Comparison of ENCODE assay signal across 8 cellular contexts in the genomic region with DNA sequence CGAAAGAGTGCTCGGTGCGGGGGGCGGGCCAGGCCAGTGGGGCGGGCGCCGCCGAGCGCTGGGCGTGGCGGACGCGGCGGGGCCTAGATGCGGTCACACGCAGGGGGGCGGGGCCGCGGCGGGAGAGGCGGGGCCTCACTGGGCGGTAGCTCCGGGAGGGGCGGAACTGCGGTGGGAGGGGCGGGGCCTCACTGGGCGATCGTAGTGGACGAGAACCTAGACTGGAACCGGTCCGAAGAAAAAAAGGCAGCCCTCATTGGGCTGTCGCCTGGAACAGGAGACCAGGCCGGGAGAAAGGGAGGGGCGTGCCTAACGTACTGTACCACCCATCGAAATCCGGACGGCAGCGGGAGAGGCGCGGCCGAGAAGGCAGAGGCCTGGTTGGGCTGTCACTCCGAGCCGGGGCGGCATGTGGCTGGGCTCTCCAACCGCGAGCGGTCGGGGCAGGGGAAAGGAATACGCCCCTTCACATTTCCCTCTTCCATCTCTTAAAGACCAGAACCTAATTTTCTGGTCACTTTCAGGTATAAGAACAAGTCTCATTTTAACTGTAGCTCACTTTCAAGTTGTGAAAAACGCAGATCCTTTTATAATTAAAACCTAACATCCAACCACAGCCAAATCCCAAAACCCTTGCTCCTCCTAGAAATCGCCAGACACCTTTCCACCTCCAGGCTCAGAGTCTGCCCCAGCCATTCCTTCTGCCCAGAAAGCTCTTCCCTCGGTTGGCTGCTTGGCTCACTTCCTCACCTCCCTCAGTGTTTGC. TPM values are rescaled to one million over a fixed set of nuclear protein-coding genes. Genes with fewer than 3 reads are reported as not detected.
A peak's percentile ranks its signal among the peaks of the same experiment; 100 is the strongest.
DNase-seq lines count a peak whose midpoint lies in the region; ATAC-seq and TF ChIP-seq lines count a peak whose summit lies in the region.

A gene with protein sequence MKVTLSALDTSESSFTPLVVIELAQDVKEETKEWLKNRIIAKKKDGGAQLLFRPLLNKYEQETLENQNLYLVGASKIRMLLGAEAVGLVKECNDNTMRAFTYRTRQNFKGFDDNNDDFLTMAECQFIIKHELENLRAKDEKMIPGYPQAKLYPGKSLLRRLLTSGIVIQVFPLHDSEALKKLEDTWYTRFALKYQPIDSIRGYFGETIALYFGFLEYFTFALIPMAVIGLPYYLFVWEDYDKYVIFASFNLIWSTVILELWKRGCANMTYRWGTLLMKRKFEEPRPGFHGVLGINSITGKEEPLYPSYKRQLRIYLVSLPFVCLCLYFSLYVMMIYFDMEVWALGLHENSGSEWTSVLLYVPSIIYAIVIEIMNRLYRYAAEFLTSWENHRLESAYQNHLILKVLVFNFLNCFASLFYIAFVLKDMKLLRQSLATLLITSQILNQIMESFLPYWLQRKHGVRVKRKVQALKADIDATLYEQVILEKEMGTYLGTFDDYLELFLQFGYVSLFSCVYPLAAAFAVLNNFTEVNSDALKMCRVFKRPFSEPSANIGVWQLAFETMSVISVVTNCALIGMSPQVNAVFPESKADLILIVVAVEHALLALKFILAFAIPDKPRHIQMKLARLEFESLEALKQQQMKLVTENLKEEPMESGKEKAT (minus strand): TSS at position 38 of the 766 bp plus-strand sequence. CDS start 16,159 bp downstream, outside the sequence.

- peak within 1 kb of the TSS; percentile 68 for H3K27ac ChIP-seq in C4-2B

- DNase-seq in NCI-H748 treated with DMSO at 0.1 percent for 48 hours (lab: John Stamatoyannopoulos, UW) (peak; percentile 88), dermis blood vessel endothelial cell (peak; percentile 99), left lobe of liver (ENCODE audit: low spot score) (peak; percentile 100)
- DNase-seq in activated CD4-positive, alpha-beta T cell treated with anti-CD3 and anti-CD28 coated beads, Interleukin-2, amount 50 U/mL, for 4 hours, result peak; percentile 90
- peak; percentile 98 to 99 for DNase-seq in stimulated activated CD4-positive, alpha-beta T cell treated with anti-CD3 and anti-CD28 coated beads, Interleukin-2, amount 100 ng/mL, for 24 hours

- TF ChIP-seq CTCF in C4-2B (conservative IDR thresholded peaks at IDR 0.05), result no peak

- peak; percentile 98 for ATAC-seq in GM19395 (IDR thresholded peaks at IDR 0.05; ENCODE audit: unreplicated experiment)
- peak; percentile 97 for ATAC-seq in HG03558 (IDR thresholded peaks at IDR 0.05; ENCODE audit: extremely low read depth, unreplicated experiment)
- ATAC-seq in left lobe of liver, result peak; percentile 95

RNA-seq across cellular contexts. Expression of the gene that starts here (rescaled TPM):
- total RNA-seq in dermis blood vessel endothelial cell (46.5 and 52.9 TPM in 2 replicates), left lobe of liver (11.4 TPM)

Comparison
In these comparisons a context has a peak if more than half of its experiments do, and no peak if none do; other contexts are left out.
1. Peak in every context shown above with its lines: DNase-seq, ATAC-seq and H3K27ac ChIP-seq.